Comparison of ENCODE assay signal across 9 cellular contexts in genomic region chr12:118189761-118190181, GRCh38. TPM values are rescaled to one million over a fixed set of nuclear protein-coding genes. Genes with fewer than 3 reads are reported as not detected.
DNase-seq lines count a peak whose midpoint lies in the region; ATAC-seq lines count a peak whose summit lies in the region.
"Had no signal": no experiment of that assay in that cellular context is flagged by ENCODE, and none has a peak within 500 bp of the region (broad histone marks: within the 10 kb centered on the region; RNA-seq: fewer than 3 reads in every experiment).

No MANE protein-coding gene starts in this region.

- ATAC-seq in esophagus mucosa = peak; percentile 36
- ATAC-seq in activated T-cell treated with anti-CD3 and anti-CD28 coated beads, Interleukin-2, amount 50 U/mL, for 4 hours = no peak
- no peak for ATAC-seq in GM19397 (IDR thresholded peaks at IDR 0.05; ENCODE audit: unreplicated experiment)

- no peaks in the 10 kb centered on the region for H3K9me3 Mint-ChIP-seq in activated T-cell treated with anti-CD3 and anti-CD28 coated beads, Interleukin-2, amount 50 U/mL, for 4 hours

- H3K36me3 ChIP-seq in muscle layer of colon (ENCODE audit: insufficient read depth, low read length) = peaks cover 16% of the 10 kb centered on the region

- H3K9me3 ChIP-seq in muscle layer of colon (ENCODE audit: low read length) = no peaks in the 10 kb centered on the region
- H3K9me3 ChIP-seq: BLaER1 treated with 17β-estradiol and CSF1 and Interleukin-3, amounts not matched to agents 10 nM and 100 nM had no signal

- no peaks in the 10 kb centered on the region for H3K27me3 ChIP-seq in muscle layer of colon (ENCODE audit: control insufficient read depth in 1 of 2, insufficient read depth in 2 of 2, low read length in 2 of 2)
- H3K27me3 ChIP-seq: BLaER1 treated with 17β-estradiol and CSF1 and Interleukin-3, amounts not matched to agents 10 nM and 100 nM had no signal

- H3K4me1 Mint-ChIP-seq in activated T-cell treated with anti-CD3 and anti-CD28 coated beads, Interleukin-2, amount 50 U/mL, for 4 hours (ENCODE audit: low read depth) = peaks cover 14% of the 10 kb centered on the region

- H3K4me3 Mint-ChIP-seq in activated T-cell treated with anti-CD3 and anti-CD28 coated beads, Interleukin-2, amount 50 U/mL, for 4 hours = no peak overlapping the region

- peak overlapping the region; percentile 80 for H3K27ac ChIP-seq in muscle layer of colon (ENCODE audit: low read depth, low read length)
- H3K27ac ChIP-seq: BLaER1 treated with 17β-estradiol and CSF1 and Interleukin-3, amounts not matched to agents 10 nM and 100 nM had no signal

- H3K4me1 ChIP-seq in muscle layer of colon (ENCODE audit: insufficient read depth, low read length) = peaks cover 18% of the 10 kb centered on the region

- no peaks in the 10 kb centered on the region for H3K27me3 Mint-ChIP-seq in activated T-cell treated with anti-CD3 and anti-CD28 coated beads, Interleukin-2, amount 50 U/mL, for 4 hours (ENCODE audit: low read depth)

- H3K9ac ChIP-seq in muscle layer of colon (ENCODE audit: low read length) = peak overlapping the region; percentile 43
- H3K9ac ChIP-seq: BLaER1 treated with 17β-estradiol and CSF1 and Interleukin-3, amounts not matched to agents 10 nM and 100 nM had no signal

- H3K4me3 ChIP-seq in muscle layer of colon (ENCODE audit: low read depth in 1 of 2, low read length in 2 of 2) = peak overlapping the region; percentile 12 to 66
- H3K4me3 ChIP-seq: BLaER1 treated with 17β-estradiol and CSF1 and Interleukin-3, amounts not matched to agents 10 nM and 100 nM had no signal

- DNase-seq in A172 (ENCODE audit: low spot score) = peak; percentile 31
- DNase-seq in NCI-H524 treated with DMSO at 0.1 percent for 48 hours (lab: John Stamatoyannopoulos, UW) = peak; percentile 42
- DNase-seq in NCI-H2029 (lab: John Stamatoyannopoulos, UW) = no peak
- no peak for DNase-seq in SKM-1 treated with dmso at 0.1 percent for 144 hours (lab: John Stamatoyannopoulos, UW; ENCODE audit: unreplicated experiment)
- DNase-seq in activated T-cell treated with anti-CD3 and anti-CD28 coated beads, Interleukin-2, amount 50 U/mL, for 4 hours = no peak

- peaks cover 20% of the 10 kb centered on the region for H3K36me3 Mint-ChIP-seq in activated T-cell treated with anti-CD3 and anti-CD28 coated beads, Interleukin-2, amount 50 U/mL, for 4 hours (ENCODE audit: insufficient read depth)

RNA-seq across cellular contexts. Expression of gene PEBP1, which starts 53.8 kb away (rescaled TPM):
- total RNA-seq in A172 (2014; rRNA removed; shearing (Covaris generic)) = 325 and 341 TPM in 2 replicates
- 142 TPM for total RNA-seq in esophagus mucosa
- total RNA-seq in activated T-cell treated with anti-CD3 and anti-CD28 coated beads, Interleukin-2, amount 50 U/mL, for 4 hours = 100 to 1,000 TPM; 144 to 194 (median 166) TPM

Comparison
In these comparisons a context has a peak if more than half of its experiments do, and no peak if none do; other contexts are left out.
1. DNase-seq: peak in A172 (single experiment) and NCI-H524 treated with DMSO at 0.1 percent for 48 hours (single experiment); none in NCI-H2029 (single experiment), SKM-1 treated with dmso at 0.1 percent for 144 hours (single experiment) and activated T-cell treated with anti-CD3 and anti-CD28 coated beads, Interleukin-2, amount 50 U/mL, for 4 hours (single experiment).